8 cellular contexts compared by ENCODE assay signal in the genomic region with DNA sequence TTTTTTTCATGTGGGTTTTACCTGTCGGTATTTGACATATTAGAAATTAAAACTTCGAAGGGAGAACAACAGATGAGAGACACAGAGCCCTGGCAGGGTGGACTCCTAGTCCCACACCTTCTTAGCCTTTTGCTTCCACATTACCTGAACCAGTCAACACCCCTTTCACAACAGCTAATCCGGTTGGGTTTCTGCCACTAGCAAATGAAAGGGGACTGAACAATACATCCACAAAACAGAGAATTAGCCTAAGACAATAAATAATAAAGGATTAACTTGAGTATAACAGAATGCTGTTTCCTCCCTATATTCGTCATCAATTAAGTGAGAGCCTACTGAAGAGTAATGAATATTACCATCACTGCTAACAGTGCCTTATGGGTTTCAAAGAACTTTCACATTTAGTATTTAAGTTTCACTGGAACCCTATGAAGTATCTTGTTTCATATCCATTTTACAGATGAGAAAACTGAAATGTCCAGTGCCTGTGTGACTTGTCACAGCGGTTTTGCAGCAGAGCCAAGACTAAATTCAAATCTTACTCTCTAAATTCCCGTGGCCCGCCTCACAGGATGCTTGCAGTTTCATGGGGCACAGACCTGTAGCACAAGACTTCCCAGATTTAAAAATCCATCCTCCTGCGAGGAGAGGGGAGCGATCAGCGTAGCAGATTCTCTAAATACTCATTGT. TPM values are rescaled to one million over a fixed set of nuclear protein-coding genes. Genes with fewer than 3 reads are reported as not detected.
DNase-seq lines count a peak whose midpoint lies in the region; ATAC-seq, FAIRE-seq and TF ChIP-seq lines count a peak whose summit lies in the region.

No MANE protein-coding gene starts in this region.

- WGBS in A549 (ENCODE audit: missing lambda C conversion rate), result 81% methylated on average over 10 of the region's 10 CpGs
- WGBS in adrenal gland, 4 donors, result 33 to 39% (median 39%) methylated on average over 10 of the region's 10 CpGs
- 46 to 60% methylated on average over 9 to 10 of the region's 10 CpGs for WGBS in upper lobe of left lung, 2 donors

- no peak for DNase-seq in A549 (ENCODE audit: low read depth in 1 of 2, low spot score in 1 of 2)
- DNase-seq in adrenal gland, result no peak
- DNase-seq in memory B cell (ENCODE audit: low spot score in 2 of 2), result no peak
- no peak for DNase-seq in upper lobe of left lung
- no peak for DNase-seq in activated effector memory CD4-positive, alpha-beta T cell treated with Interleukin-2 at 50 U/mL for 16 hours
- DNase-seq in LoVo (ENCODE audit: low spot score), result no peak

- H3K27ac ChIP-seq in A549 (peak overlapping the region; percentile 68 to 93), HEK293 (ENCODE audit: extremely low read depth, low read depth, low read length) (peak overlapping the region; percentile 28; the same call in 1 of the 2 replicates), adrenal gland (peak overlapping the region in 3 of 5 donors; percentile 26 to 83 (median 71)), upper lobe of left lung (peak overlapping the region in 3 of 4 donors; percentile 95 to 98 (median 98))

- ATAC-seq in A549, result no peak
- ATAC-seq in memory B cell (ENCODE audit: low read depth), result no peak
- no peak for ATAC-seq in upper lobe of left lung (ENCODE audit: low FRiP score in 2 of 2)
- no peak for ATAC-seq in GM19351 (IDR thresholded peaks at IDR 0.05; ENCODE audit: unreplicated experiment)

- TF ChIP-seq EP300 in A549 (IDR thresholded peaks at IDR 0.05), result no peak
- no peak for TF ChIP-seq EP300 in upper lobe of left lung (IDR thresholded peaks at IDR 0.05)

- H3K4me3 Mint-ChIP-seq in memory B cell, result peak overlapping the region; percentile 96

- H3K9me3 Mint-ChIP-seq in memory B cell, result no peaks in the 10 kb centered on the region

- intact Hi-C loops in adrenal gland (cut with DNase I), result no loop called here

- CTCF ChIA-PET in A549 (lab: Yijun Ruan, JAX) (interaction anchor here (0.6 to 1.6 kb wide), 4 partner anchors 9 to 68 kb away, joined by 3 to 9 read pairs (median 4); no protein-coding TSS in a partner anchor), HEK293 (lab: Yijun Ruan, JAX) (no interaction called here)

- H3K4me2 ChIP-seq in A549, result peak overlapping the region; percentile 69

- H3K4me1 ChIP-seq in A549 (peaks cover 36% of the 10 kb centered on the region), HEK293 (ENCODE audit: control insufficient read depth, insufficient read depth, low read length) (no peaks in the 10 kb centered on the region), adrenal gland (replicated peaks in 1 of 2) (peaks cover 0 to 35% of the 10 kb centered on the region in 2 donors), upper lobe of left lung (peaks cover 23 to 37% (median 31%) of the 10 kb centered on the region in 4 donors)

- H3K9me3 ChIP-seq in A549, result no peaks in the 10 kb centered on the region
- no peaks in the 10 kb centered on the region for H3K9me3 ChIP-seq in HEK293 (ENCODE audit: control insufficient read depth, insufficient read depth, low read depth, low read length)
- H3K9me3 ChIP-seq in adrenal gland (replicated peaks in 1 of 3), result no peaks in the 10 kb centered on the region
- no peaks in the 10 kb centered on the region for H3K9me3 ChIP-seq in upper lobe of left lung

- no peak for FAIRE-seq in A549 (lab: Jason Lieb, UNC)

- TF ChIP-seq CTCF in A549 (IDR thresholded peaks at IDR 0.05), result no peak
- TF ChIP-seq CTCF in HEK293 (tag by site-specific recombination; IDR thresholded peaks at IDR 0.05), result no peak
- no peak for TF ChIP-seq CTCF in adrenal gland (IDR thresholded peaks at IDR 0.05)
- TF ChIP-seq CTCF in upper lobe of left lung (IDR thresholded peaks at IDR 0.05), result no peak

- no peak for TF ChIP-seq RAD21 in A549 (conservative IDR thresholded peaks at IDR 0.05 in 1 of 2, IDR thresholded peaks at IDR 0.05 in 1 of 2)

- H3K27me3 Mint-ChIP-seq in memory B cell, result no peaks in the 10 kb centered on the region

- POLR2A ChIA-PET in A549 (lab: Yijun Ruan, JAX) (interaction anchor here (0.6 to 1.6 kb wide), 4 partner anchors 31 to 140 kb away, joined by 3 to 11 read pairs (median 4); a partner anchor contains a TSS), HEK293 (lab: Yijun Ruan, JAX) (no interaction called here)

- TF ChIP-seq POLR2A in A549 (IDR thresholded peaks at IDR 0.05; ENCODE audit: low read length), result no peak
- TF ChIP-seq POLR2A in adrenal gland (IDR thresholded peaks at IDR 0.05), result no peak
- TF ChIP-seq POLR2A in upper lobe of left lung (IDR thresholded peaks at IDR 0.05), result no peak

- H3K4me3 ChIP-seq in A549 (peak overlapping the region; percentile 68), HEK293 (ENCODE audit: low read depth, low read length) (peak overlapping the region; percentile 40), adrenal gland (peak overlapping the region in 2 of 4 donors; percentile 68 to 89), upper lobe of left lung (peak overlapping the region; percentile 22 to 95 (median 86))

- H3K27me3 ChIP-seq in adrenal gland, result no peaks in the 10 kb centered on the region
- no peaks in the 10 kb centered on the region for H3K27me3 ChIP-seq in upper lobe of left lung

- H3K36me3 ChIP-seq in HEK293 (ENCODE audit: control insufficient read depth in 2 of 2, insufficient read depth in 1 of 2, low read length in 2 of 2) (no peaks in the 10 kb centered on the region), adrenal gland (replicated peaks in 1 of 2) (no peaks in the 10 kb centered on the region), upper lobe of left lung (no peaks in the 10 kb centered on the region)

- no peaks in the 10 kb centered on the region for H3K36me3 Mint-ChIP-seq in memory B cell

- peak overlapping the region; percentile 99 for H3K27ac Mint-ChIP-seq in memory B cell

- H3K4me1 Mint-ChIP-seq in memory B cell, result peaks cover 33% of the 10 kb centered on the region

TF ChIP-seq in A549, 52 proteins besides CTCF, POLR2A, EP300 and RAD21 (continues in another document):
- TF ChIP-seq POLR2AphosphoS2 (conservative IDR thresholded peaks at IDR 0.05; ENCODE audit: low read length), result no peak
- no peak for TF ChIP-seq RNF2 (IDR thresholded peaks at IDR 0.05; ENCODE audit: borderline replicate concordance, low read depth)
- no peak for TF ChIP-seq TP53 (CRISPR knock-in tag; IDR thresholded peaks at IDR 0.05)
- TF ChIP-seq ZC3H11A (IDR thresholded peaks at IDR 0.05), result no peak
- TF ChIP-seq ZSCAN20 (CRISPR knock-in tag; IDR thresholded peaks at IDR 0.05), result no peak
- TF ChIP-seq FOSL2 (IDR thresholded peaks at IDR 0.05), result no peak
- no peak for TF ChIP-seq FOSL2 (CRISPR knock-in tag; IDR thresholded peaks at IDR 0.05)
- no peak for TF ChIP-seq KDM5A (IDR thresholded peaks at IDR 0.05)
- no peak for TF ChIP-seq HDAC2 (IDR thresholded peaks at IDR 0.05)
- TF ChIP-seq EHMT2 (IDR thresholded peaks at IDR 0.05; ENCODE audit: low read depth), result no peak

TF ChIP-seq in HEK293, 187 proteins besides CTCF, POLR2A, EP300 and RAD21 (continues in another document):
- TF ChIP-seq ZNF184 (tag by site-specific recombination; IDR thresholded peaks at IDR 0.05), result no peak
- TF ChIP-seq ZNF239 (tag by site-specific recombination; IDR thresholded peaks at IDR 0.05), result no peak
- no peak for TF ChIP-seq SP7 (tag by site-specific recombination; IDR thresholded peaks at IDR 0.05)
- TF ChIP-seq, protein P1, sequence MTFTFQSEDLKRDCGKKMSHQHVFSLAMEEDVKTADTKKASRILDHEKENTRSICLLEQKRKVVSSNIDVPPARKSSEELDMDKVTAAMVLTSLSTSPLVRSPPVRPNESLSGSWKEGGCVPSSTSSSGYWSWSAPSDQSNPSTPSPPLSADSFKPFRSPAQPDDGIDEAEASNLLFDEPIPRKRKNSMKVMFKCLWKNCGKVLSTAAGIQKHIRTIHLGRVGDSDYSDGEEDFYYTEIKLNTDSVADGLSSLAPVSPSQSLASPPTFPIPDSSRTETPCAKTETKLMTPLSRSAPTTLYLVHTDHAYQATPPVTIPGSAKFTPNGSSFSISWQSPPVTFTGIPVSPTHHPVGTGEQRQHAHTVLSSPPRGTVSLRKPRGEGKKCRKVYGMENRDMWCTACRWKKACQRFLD (tag by site-specific recombination; IDR thresholded peaks at IDR 0.05), result no peak
- TF ChIP-seq, protein P2, sequence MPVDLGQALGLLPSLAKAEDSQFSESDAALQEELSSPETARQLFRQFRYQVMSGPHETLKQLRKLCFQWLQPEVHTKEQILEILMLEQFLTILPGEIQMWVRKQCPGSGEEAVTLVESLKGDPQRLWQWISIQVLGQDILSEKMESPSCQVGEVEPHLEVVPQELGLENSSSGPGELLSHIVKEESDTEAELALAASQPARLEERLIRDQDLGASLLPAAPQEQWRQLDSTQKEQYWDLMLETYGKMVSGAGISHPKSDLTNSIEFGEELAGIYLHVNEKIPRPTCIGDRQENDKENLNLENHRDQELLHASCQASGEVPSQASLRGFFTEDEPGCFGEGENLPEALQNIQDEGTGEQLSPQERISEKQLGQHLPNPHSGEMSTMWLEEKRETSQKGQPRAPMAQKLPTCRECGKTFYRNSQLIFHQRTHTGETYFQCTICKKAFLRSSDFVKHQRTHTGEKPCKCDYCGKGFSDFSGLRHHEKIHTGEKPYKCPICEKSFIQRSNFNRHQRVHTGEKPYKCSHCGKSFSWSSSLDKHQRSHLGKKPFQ (tag by site-specific recombination; IDR thresholded peaks at IDR 0.05), result no peak
- no peak for TF ChIP-seq ZNF292 (tag by site-specific recombination; IDR thresholded peaks at IDR 0.05; ENCODE audit: borderline replicate concordance, low read depth)

RNA-seq across cellular contexts. Expression of a gene that starts 1.0 kb away (rescaled TPM):
- 28.8 and 41.4 TPM in 2 replicates for polyA plus RNA-seq in A549 (2011; rRNA removed)
- polyA plus RNA-seq in A549 (2012; cell fraction: cytosol; rRNA removed), result 7.0 and 7.8 TPM in 2 replicates
- 1.2 and 2.2 TPM in 2 replicates for polyA plus RNA-seq in A549 (2012; cell fraction: nucleus; rRNA removed)
- 19.5 to 22.2 TPM (median 21.5 TPM) in 3 replicates for polyA plus RNA-seq in A549 (2017; fragmentation: RNase III; extraction: RNeasy Plus Mini Kit Qiagen cat#74134 plus additional on column Dnase treatment)
- 13.6 and 14.7 TPM in 2 replicates for polyA minus RNA-seq in A549 (2011; rRNA and poly(A)+ RNA removed)
- 10 to 100 TPM; 29.9 to 54.4 (median 36.3) TPM for total RNA-seq in adrenal gland
- 10 to 100 TPM in 1 of 3 donors, 1 to 10 TPM in 2; 5.2 to 41.1 (median 8.4) TPM for polyA plus RNA-seq in adrenal gland
- total RNA-seq in upper lobe of left lung, result 10 to 100 TPM; 10.2 to 54.8 (median 39.2) TPM

RNA-seq across cellular contexts. Expression of a gene that starts 31.1 kb away (rescaled TPM):
- polyA plus RNA-seq in A549 (2011; rRNA removed) (742 and 748 TPM in 2 replicates), A549 (2017; fragmentation: RNase III; extraction: RNeasy Plus Mini Kit Qiagen cat#74134 plus additional on column Dnase treatment) (609 to 664 TPM (median 641 TPM) in 3 replicates), adrenal gland (100 to 1,000 TPM; 172 to 193 (median 193) TPM)
- 258 and 280 TPM in 2 replicates for polyA plus RNA-seq in A549 (2012; cell fraction: cytosol; rRNA removed)
- 43.1 and 51.1 TPM in 2 replicates for polyA plus RNA-seq in A549 (2012; cell fraction: nucleus; rRNA removed)
- 38.3 and 59.2 TPM in 2 replicates for polyA minus RNA-seq in A549 (2011; rRNA and poly(A)+ RNA removed)
- total RNA-seq in adrenal gland (100 to 1,000 TPM in 6 of 8 donors, 10 to 100 TPM in 2; 45.1 to 259 (median 206) TPM), upper lobe of left lung (100 to 1,000 TPM in 3 of 6 donors, 10 to 100 TPM in 3; 30.3 to 165 (median 117) TPM)

Comparison
In these comparisons a context has a peak if more than half of its experiments do, and no peak if none do; other contexts are left out.
1. H3K27ac ChIP-seq: peak in every context shown above with its lines; median percentile 98 in upper lobe of left lung; 80 in A549; 71 in adrenal gland; 28 in HEK293.